In genomic region chr10:60666221-60666620, GRCh38 we compare ENCODE assay signal across 1 cellular context.
TF ChIP-seq lines count a peak whose summit lies in the region.

No MANE protein-coding gene starts in this region.

TF ChIP-seq in K562, 482 proteins besides CTCF, POLR2A, EP300 and RAD21 (continued from another document):
- TF ChIP-seq PCBP2 (IDR thresholded peaks at IDR 0.05; ENCODE audit: low read depth, low read length, poor library complexity, severe bottlenecking) = no peak
- no peak for TF ChIP-seq CEBPG (CRISPR knock-in tag; IDR thresholded peaks at IDR 0.05)
- 0 out of 4 replicates have a peak, but pooled peaks of 1 of the 2 experiments have one; percentile 20 for TF ChIP-seq CEBPG (tag; conservative IDR thresholded peaks at IDR 0.05 in 1 of 2, IDR thresholded peaks at IDR 0.05 in 1 of 2)
- peak; percentile 62 for TF ChIP-seq CEBPB (tag; IDR thresholded peaks at IDR 0.05)
- no peak for TF ChIP-seq CBX3 (IDR thresholded peaks at IDR 0.05; ENCODE audit: borderline replicate concordance in 1 of 2, low read length in 2 of 2)
- TF ChIP-seq ZBTB8A (IDR thresholded peaks at IDR 0.05; ENCODE audit: partially characterized antibody) = no peak
- TF ChIP-seq MYBL2 (IDR thresholded peaks at IDR 0.05; ENCODE audit: low read depth) = no peak
- no peak for TF ChIP-seq MYBL2 (CRISPR knock-in tag; IDR thresholded peaks at IDR 0.05; ENCODE audit: borderline replicate concordance)
- TF ChIP-seq BHLHE40 (IDR thresholded peaks at IDR 0.05; ENCODE audit: low read length) = no peak
- no peak for TF ChIP-seq STAT5A (IDR thresholded peaks at IDR 0.05; ENCODE audit: borderline replicate concordance, low read length)
- no peak for TF ChIP-seq ZNF143 (CRISPR knock-in tag; IDR thresholded peaks at IDR 0.05)
